Comparison of ENCODE assay signal across 14 cellular contexts in genomic region chr3:159620873-159621272, GRCh38.
DNase-seq lines count a peak whose midpoint lies in the region; ATAC-seq and TF ChIP-seq lines count a peak whose summit lies in the region.
"Had no signal": no experiment of that assay in that cellular context is flagged by ENCODE, and none has a peak within 500 bp of the region (broad histone marks: within the 10 kb centered on the region; RNA-seq: fewer than 3 reads in every experiment).

No MANE protein-coding gene starts in this region.

- H3K9me3 Mint-ChIP-seq in activated T-cell treated with anti-CD3 and anti-CD28 coated beads, Interleukin-2, amount 50 U/mL, for 72 hours, result no peaks in the 10 kb centered on the region
- H3K9me3 Mint-ChIP-seq: CD8-positive, alpha-beta T cell; stimulated activated effector memory CD8-positive, alpha-beta T cell treated with anti-CD3 and anti-CD28 coated beads, Interleukin-12 subunit alpha, Interleukin-12 subunit beta, amount 100 ng/mL, for 72 hours had no signal

- TF ChIP-seq CTCF in cardiac fibroblast (IDR thresholded peaks at IDR 0.05; ENCODE audit: low read depth, low read length), result no peak

- no peaks in the 10 kb centered on the region for H3K4me1 Mint-ChIP-seq in activated T-cell treated with anti-CD3 and anti-CD28 coated beads, Interleukin-2, amount 50 U/mL, for 72 hours (ENCODE audit: low read depth)
- H3K4me1 Mint-ChIP-seq: stimulated activated effector memory CD8-positive, alpha-beta T cell treated with anti-CD3 and anti-CD28 coated beads, Interleukin-12 subunit alpha, Interleukin-12 subunit beta, amount 100 ng/mL, for 72 hours had no signal

- H3K27ac Mint-ChIP-seq in activated T-cell treated with anti-CD3 and anti-CD28 coated beads, Interleukin-2, amount 50 U/mL, for 72 hours, result no peak overlapping the region
- H3K27ac Mint-ChIP-seq: CD8-positive, alpha-beta T cell; stimulated activated effector memory CD8-positive, alpha-beta T cell treated with anti-CD3 and anti-CD28 coated beads, Interleukin-12 subunit alpha, Interleukin-12 subunit beta, amount 100 ng/mL, for 72 hours had no signal

- TF ChIP-seq POLR2A in erythroblast (IDR thresholded peaks at IDR 0.05; ENCODE audit: low read length), result no peak

- H3K4me3 ChIP-seq in cardiac fibroblast (replicated peaks in 1 of 2; ENCODE audit: low read depth in 2 of 2, low read length in 2 of 2), result no peak overlapping the region
- H3K4me3 ChIP-seq: dorsolateral prefrontal cortex had no signal

- H3K4me3 Mint-ChIP-seq in activated T-cell treated with anti-CD3 and anti-CD28 coated beads, Interleukin-2, amount 50 U/mL, for 72 hours, result no peak overlapping the region
- H3K4me3 Mint-ChIP-seq: CD8-positive, alpha-beta T cell; stimulated activated effector memory CD8-positive, alpha-beta T cell treated with anti-CD3 and anti-CD28 coated beads, Interleukin-12 subunit alpha, Interleukin-12 subunit beta, amount 100 ng/mL, for 72 hours had no signal

- no peaks in the 10 kb centered on the region for H3K36me3 Mint-ChIP-seq in activated T-cell treated with anti-CD3 and anti-CD28 coated beads, Interleukin-2, amount 50 U/mL, for 72 hours (ENCODE audit: insufficient read depth in 2 of 2)
- H3K36me3 Mint-ChIP-seq: CD8-positive, alpha-beta T cell; stimulated activated effector memory CD8-positive, alpha-beta T cell treated with anti-CD3 and anti-CD28 coated beads, Interleukin-12 subunit alpha, Interleukin-12 subunit beta, amount 100 ng/mL, for 72 hours had no signal

- DNase-seq in Caki2 (ENCODE audit: low read depth) (peak; percentile 79), NCI-H226 (peak; percentile 88), cardiac fibroblast (ENCODE audit: low read depth in 2 of 2) (peak; percentile 40 to 85), lung microvascular endothelial cell (ENCODE audit: low read depth in 2 of 2) (peak; percentile 35 to 74), erythroblast (lab: John Stamatoyannopoulos, UW) (no peak), NCI-H2227 treated with DMSO at 0.1 percent for 48 hours (lab: John Stamatoyannopoulos, UW) (no peak), DMS114 treated with DMSO at 0.1 percent for 48 hours (lab: John Stamatoyannopoulos, UW; ENCODE audit: unreplicated experiment) (no peak)
- no peak for DNase-seq in activated T-cell treated with anti-CD3 and anti-CD28 coated beads, Interleukin-2, amount 50 U/mL, for 72 hours
- DNase-seq: activated naive CD4-positive, alpha-beta T cell treated with Interleukin-2 at 50 U/mL for 16 hours; CD8-positive, alpha-beta T cell; dorsolateral prefrontal cortex; mesendoderm; NCI-H1694 treated with DMSO at 0.1 percent for 48 hours had no signal

- ATAC-seq in activated T-cell treated with anti-CD3 and anti-CD28 coated beads, Interleukin-2, amount 50 U/mL, for 72 hours (replicated peaks in 1 of 2), result no peak
- ATAC-seq: CD8-positive, alpha-beta T cell; stimulated activated effector memory CD8-positive, alpha-beta T cell treated with anti-CD3 and anti-CD28 coated beads, Interleukin-12 subunit alpha, Interleukin-12 subunit beta, amount 100 ng/mL, for 72 hours had no signal

- no peaks in the 10 kb centered on the region for H3K27me3 Mint-ChIP-seq in activated T-cell treated with anti-CD3 and anti-CD28 coated beads, Interleukin-2, amount 50 U/mL, for 72 hours (ENCODE audit: low read depth)

- in situ Hi-C loops in Caki2 (cut with HindIII; ENCODE audit: low pct_unique_long_range_greater_than_20kb, low sequenced_read_pairs), result no loop called here

Comparison
In these comparisons a context has a peak if more than half of its experiments do, and no peak if none do; other contexts are left out.
1. DNase-seq: peak in Caki2 (single experiment), NCI-H226 (single experiment), cardiac fibroblast (2 of 2) and lung microvascular endothelial cell (2 of 2); none in activated T-cell treated with anti-CD3 and anti-CD28 coated beads, Interleukin-2, amount 50 U/mL, for 72 hours (0 of 2), erythroblast (0 of 2), NCI-H2227 treated with DMSO at 0.1 percent for 48 hours (single experiment) and DMS114 treated with DMSO at 0.1 percent for 48 hours (single experiment).